ENCODE assay signal across 1 cellular context in genomic region chr2:163859951-163860350, GRCh38.
TF ChIP-seq lines count a peak whose summit lies in the region.

No MANE protein-coding gene starts in this region.

TF ChIP-seq in H1, 55 proteins besides CTCF, POLR2A, EP300 and RAD21 (continued from another document):
- TF ChIP-seq, protein P1, sequence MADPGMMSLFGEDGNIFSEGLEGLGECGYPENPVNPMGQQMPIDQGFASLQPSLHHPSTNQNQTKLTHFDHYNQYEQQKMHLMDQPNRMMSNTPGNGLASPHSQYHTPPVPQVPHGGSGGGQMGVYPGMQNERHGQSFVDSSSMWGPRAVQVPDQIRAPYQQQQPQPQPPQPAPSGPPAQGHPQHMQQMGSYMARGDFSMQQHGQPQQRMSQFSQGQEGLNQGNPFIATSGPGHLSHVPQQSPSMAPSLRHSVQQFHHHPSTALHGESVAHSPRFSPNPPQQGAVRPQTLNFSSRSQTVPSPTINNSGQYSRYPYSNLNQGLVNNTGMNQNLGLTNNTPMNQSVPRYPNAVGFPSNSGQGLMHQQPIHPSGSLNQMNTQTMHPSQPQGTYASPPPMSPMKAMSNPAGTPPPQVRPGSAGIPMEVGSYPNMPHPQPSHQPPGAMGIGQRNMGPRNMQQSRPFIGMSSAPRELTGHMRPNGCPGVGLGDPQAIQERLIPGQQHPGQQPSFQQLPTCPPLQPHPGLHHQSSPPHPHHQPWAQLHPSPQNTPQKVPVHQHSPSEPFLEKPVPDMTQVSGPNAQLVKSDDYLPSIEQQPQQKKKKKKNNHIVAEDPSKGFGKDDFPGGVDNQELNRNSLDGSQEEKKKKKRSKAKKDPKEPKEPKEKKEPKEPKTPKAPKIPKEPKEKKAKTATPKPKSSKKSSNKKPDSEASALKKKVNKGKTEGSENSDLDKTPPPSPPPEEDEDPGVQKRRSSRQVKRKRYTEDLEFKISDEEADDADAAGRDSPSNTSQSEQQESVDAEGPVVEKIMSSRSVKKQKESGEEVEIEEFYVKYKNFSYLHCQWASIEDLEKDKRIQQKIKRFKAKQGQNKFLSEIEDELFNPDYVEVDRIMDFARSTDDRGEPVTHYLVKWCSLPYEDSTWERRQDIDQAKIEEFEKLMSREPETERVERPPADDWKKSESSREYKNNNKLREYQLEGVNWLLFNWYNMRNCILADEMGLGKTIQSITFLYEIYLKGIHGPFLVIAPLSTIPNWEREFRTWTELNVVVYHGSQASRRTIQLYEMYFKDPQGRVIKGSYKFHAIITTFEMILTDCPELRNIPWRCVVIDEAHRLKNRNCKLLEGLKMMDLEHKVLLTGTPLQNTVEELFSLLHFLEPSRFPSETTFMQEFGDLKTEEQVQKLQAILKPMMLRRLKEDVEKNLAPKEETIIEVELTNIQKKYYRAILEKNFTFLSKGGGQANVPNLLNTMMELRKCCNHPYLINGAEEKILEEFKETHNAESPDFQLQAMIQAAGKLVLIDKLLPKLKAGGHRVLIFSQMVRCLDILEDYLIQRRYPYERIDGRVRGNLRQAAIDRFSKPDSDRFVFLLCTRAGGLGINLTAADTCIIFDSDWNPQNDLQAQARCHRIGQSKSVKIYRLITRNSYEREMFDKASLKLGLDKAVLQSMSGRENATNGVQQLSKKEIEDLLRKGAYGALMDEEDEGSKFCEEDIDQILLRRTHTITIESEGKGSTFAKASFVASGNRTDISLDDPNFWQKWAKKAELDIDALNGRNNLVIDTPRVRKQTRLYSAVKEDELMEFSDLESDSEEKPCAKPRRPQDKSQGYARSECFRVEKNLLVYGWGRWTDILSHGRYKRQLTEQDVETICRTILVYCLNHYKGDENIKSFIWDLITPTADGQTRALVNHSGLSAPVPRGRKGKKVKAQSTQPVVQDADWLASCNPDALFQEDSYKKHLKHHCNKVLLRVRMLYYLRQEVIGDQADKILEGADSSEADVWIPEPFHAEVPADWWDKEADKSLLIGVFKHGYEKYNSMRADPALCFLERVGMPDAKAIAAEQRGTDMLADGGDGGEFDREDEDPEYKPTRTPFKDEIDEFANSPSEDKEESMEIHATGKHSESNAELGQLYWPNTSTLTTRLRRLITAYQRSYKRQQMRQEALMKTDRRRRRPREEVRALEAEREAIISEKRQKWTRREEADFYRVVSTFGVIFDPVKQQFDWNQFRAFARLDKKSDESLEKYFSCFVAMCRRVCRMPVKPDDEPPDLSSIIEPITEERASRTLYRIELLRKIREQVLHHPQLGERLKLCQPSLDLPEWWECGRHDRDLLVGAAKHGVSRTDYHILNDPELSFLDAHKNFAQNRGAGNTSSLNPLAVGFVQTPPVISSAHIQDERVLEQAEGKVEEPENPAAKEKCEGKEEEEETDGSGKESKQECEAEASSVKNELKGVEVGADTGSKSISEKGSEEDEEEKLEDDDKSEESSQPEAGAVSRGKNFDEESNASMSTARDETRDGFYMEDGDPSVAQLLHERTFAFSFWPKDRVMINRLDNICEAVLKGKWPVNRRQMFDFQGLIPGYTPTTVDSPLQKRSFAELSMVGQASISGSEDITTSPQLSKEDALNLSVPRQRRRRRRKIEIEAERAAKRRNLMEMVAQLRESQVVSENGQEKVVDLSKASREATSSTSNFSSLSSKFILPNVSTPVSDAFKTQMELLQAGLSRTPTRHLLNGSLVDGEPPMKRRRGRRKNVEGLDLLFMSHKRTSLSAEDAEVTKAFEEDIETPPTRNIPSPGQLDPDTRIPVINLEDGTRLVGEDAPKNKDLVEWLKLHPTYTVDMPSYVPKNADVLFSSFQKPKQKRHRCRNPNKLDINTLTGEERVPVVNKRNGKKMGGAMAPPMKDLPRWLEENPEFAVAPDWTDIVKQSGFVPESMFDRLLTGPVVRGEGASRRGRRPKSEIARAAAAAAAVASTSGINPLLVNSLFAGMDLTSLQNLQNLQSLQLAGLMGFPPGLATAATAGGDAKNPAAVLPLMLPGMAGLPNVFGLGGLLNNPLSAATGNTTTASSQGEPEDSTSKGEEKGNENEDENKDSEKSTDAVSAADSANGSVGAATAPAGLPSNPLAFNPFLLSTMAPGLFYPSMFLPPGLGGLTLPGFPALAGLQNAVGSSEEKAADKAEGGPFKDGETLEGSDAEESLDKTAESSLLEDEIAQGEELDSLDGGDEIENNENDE (IDR thresholded peaks at IDR 0.05; ENCODE audit: insufficient replicate concordance, low read length) = no peak
